In genomic region chr7:157657741-157658740, GRCh38 we compare ENCODE assay signal across 25 cellular contexts.
A peak's percentile ranks its signal among the peaks of the same experiment; 100 is the strongest.
DNase-seq lines count a peak whose midpoint lies in the region; FAIRE-seq and TF ChIP-seq lines count a peak whose summit lies in the region.
"Had no signal": no experiment of that assay in that cellular context is flagged by ENCODE, and none has a peak within 500 bp of the region (broad histone marks: within the 10 kb centered on the region; RNA-seq: fewer than 3 reads in every experiment).

No MANE protein-coding gene starts in this region.

- H3K9me3 ChIP-seq in Peyer's patch (no peaks in the 10 kb centered on the region), osteoblast (ENCODE audit: low read depth, low read length) (no peaks in the 10 kb centered on the region)
- H3K9me3 ChIP-seq: prostate gland, thoracic aorta had no signal

- no peak for TF ChIP-seq POLR2A in GM12891 (IDR thresholded peaks at IDR 0.05; ENCODE audit: low read depth, low read length)
- no peak for TF ChIP-seq POLR2A in Peyer's patch (IDR thresholded peaks at IDR 0.05)

- no peaks in the 10 kb centered on the region for H3K36me3 ChIP-seq in Peyer's patch
- H3K36me3 ChIP-seq in osteoblast (ENCODE audit: insufficient read depth, low read length), result no peaks in the 10 kb centered on the region
- H3K36me3 ChIP-seq: prostate gland, thoracic aorta had no signal

- no peak overlapping the region for H3K4me3 ChIP-seq in Peyer's patch
- no peak overlapping the region for H3K4me3 ChIP-seq in osteoblast (ENCODE audit: insufficient read depth, low read length)
- H3K4me3 ChIP-seq: prostate gland, skin epidermis, thoracic aorta had no signal

- H3K36me3 Mint-ChIP-seq in activated T-helper 1 cell treated with anti-CD3 and anti-CD28 coated beads, Interleukin-12 subunit alpha, Interleukin-12 subunit beta, Interleukin-2, Interleukin-4 antibody, amounts not matched to agents 30 ng/mL and 10 ng/mL and 1 ng/mL, durations not matched to agents 14 hours and 24 hours and 36 hours (ENCODE audit: low read depth), result no peaks in the 10 kb centered on the region
- H3K36me3 Mint-ChIP-seq: immature natural killer cell had no signal

- FAIRE-seq in GM12891 (lab: Jason Lieb, UNC), result peak; percentile 92

- H3K4me3 Mint-ChIP-seq in activated T-helper 1 cell treated with anti-CD3 and anti-CD28 coated beads, Interleukin-12 subunit alpha, Interleukin-12 subunit beta, Interleukin-2, Interleukin-4 antibody, amounts not matched to agents 30 ng/mL and 10 ng/mL and 1 ng/mL, durations not matched to agents 14 hours and 24 hours and 36 hours, result no peak overlapping the region
- H3K4me3 Mint-ChIP-seq: activated CD4-positive, alpha-beta memory T cell treated with anti-CD3 and anti-CD28 coated beads, Interleukin-2, amount 10 ng/mL, durations not matched to agents 7 days and 5 days; activated naive CD4-positive, alpha-beta T cell treated with anti-CD3 and anti-CD28 coated beads for 36 hours; activated T-cell treated with anti-CD3 and anti-CD28 coated beads, Interleukin-2, amount 50 U/mL, for 24 hours; immature natural killer cell had no signal

- H2AFZ ChIP-seq in osteoblast (ENCODE audit: low read length), result no peak overlapping the region

- no peak overlapping the region for H3K4me2 ChIP-seq in osteoblast (ENCODE audit: insufficient read depth, low read length)

- H3K27me3 ChIP-seq in Peyer's patch (no peaks in the 10 kb centered on the region), osteoblast (ENCODE audit: insufficient read depth, low read length) (no peaks in the 10 kb centered on the region)
- H3K27me3 ChIP-seq: foreskin keratinocyte had no signal

- no peaks in the 10 kb centered on the region for H3K79me2 ChIP-seq in osteoblast (ENCODE audit: insufficient read depth, low read length)

- peaks cover 2% of the 10 kb centered on the region for H3K27me3 Mint-ChIP-seq in activated T-helper 1 cell treated with anti-CD3 and anti-CD28 coated beads, Interleukin-12 subunit alpha, Interleukin-12 subunit beta, Interleukin-2, Interleukin-4 antibody, amounts not matched to agents 30 ng/mL and 10 ng/mL and 1 ng/mL, durations not matched to agents 14 hours and 24 hours and 36 hours (ENCODE audit: insufficient read depth)
- H3K27me3 Mint-ChIP-seq: activated CD4-positive, alpha-beta memory T cell treated with anti-CD3 and anti-CD28 coated beads, Interleukin-2, amount 10 ng/mL, durations not matched to agents 7 days and 5 days; activated T-cell treated with anti-CD3 and anti-CD28 coated beads, Interleukin-2, amount 50 U/mL, for 24 hours had no signal

- no peaks in the 10 kb centered on the region for H3K4me1 ChIP-seq in Peyer's patch
- H3K4me1 ChIP-seq in osteoblast (ENCODE audit: insufficient read depth, low read length), result no peaks in the 10 kb centered on the region
- H3K4me1 ChIP-seq: foreskin keratinocyte, prostate gland had no signal

- H3K9me3 Mint-ChIP-seq in activated T-helper 1 cell treated with anti-CD3 and anti-CD28 coated beads, Interleukin-12 subunit alpha, Interleukin-12 subunit beta, Interleukin-2, Interleukin-4 antibody, amounts not matched to agents 30 ng/mL and 10 ng/mL and 1 ng/mL, durations not matched to agents 14 hours and 24 hours and 36 hours, result no peaks in the 10 kb centered on the region
- H3K9me3 Mint-ChIP-seq: activated CD4-positive, alpha-beta memory T cell treated with anti-CD3 and anti-CD28 coated beads, Interleukin-2, amount 10 ng/mL, durations not matched to agents 7 days and 5 days; activated naive CD4-positive, alpha-beta T cell treated with anti-CD3 and anti-CD28 coated beads for 36 hours; activated T-cell treated with anti-CD3 and anti-CD28 coated beads, Interleukin-2, amount 50 U/mL, for 24 hours; immature natural killer cell had no signal

- TF ChIP-seq CTCF in Peyer's patch (IDR thresholded peaks at IDR 0.05), result no peak
- TF ChIP-seq CTCF in osteoblast (IDR thresholded peaks at IDR 0.05; ENCODE audit: extremely low read depth, low read depth, low read length), result no peak

- no peak overlapping the region for H3K27ac Mint-ChIP-seq in activated T-helper 1 cell treated with anti-CD3 and anti-CD28 coated beads, Interleukin-12 subunit alpha, Interleukin-12 subunit beta, Interleukin-2, Interleukin-4 antibody, amounts not matched to agents 30 ng/mL and 10 ng/mL and 1 ng/mL, durations not matched to agents 14 hours and 24 hours and 36 hours
- H3K27ac Mint-ChIP-seq: activated CD4-positive, alpha-beta memory T cell treated with anti-CD3 and anti-CD28 coated beads, Interleukin-2, amount 10 ng/mL, durations not matched to agents 7 days and 5 days; activated naive CD4-positive, alpha-beta T cell treated with anti-CD3 and anti-CD28 coated beads for 36 hours; activated T-cell treated with anti-CD3 and anti-CD28 coated beads, Interleukin-2, amount 50 U/mL, for 24 hours; immature natural killer cell had no signal

- DNase-seq in DMS53 (lab: John Stamatoyannopoulos, UW) (peak; percentile 20), DMS53 treated with DMSO at 0.1 percent for 48 hours (lab: John Stamatoyannopoulos, UW; ENCODE audit: unreplicated experiment) (no peak), GM12891 (ENCODE audit: insufficient read length, low spot score) (no peak), Peyer's patch (peak in 2 of 3 donors; percentile 25 to 33), osteoblast (ENCODE audit: insufficient read length, low spot score, missing footprints) (peak; percentile 77), HK-2 (ENCODE audit: unreplicated experiment) (no peak), NCI-H2107 (lab: John Stamatoyannopoulos, UW) (no peak)
- no peak for DNase-seq in activated T-helper 1 cell treated with anti-CD3 and anti-CD28 coated beads, Interleukin-12 subunit alpha, Interleukin-12 subunit beta, Interleukin-2, Interleukin-4 antibody, amounts not matched to agents 30 ng/mL and 10 ng/mL and 1 ng/mL, durations not matched to agents 14 hours and 24 hours and 36 hours (ENCODE audit: low spot score)
- DNase-seq: activated CD4-positive, alpha-beta memory T cell treated with anti-CD3 and anti-CD28 coated beads, Interleukin-2, amount 10 ng/mL, durations not matched to agents 7 days and 5 days; activated naive CD4-positive, alpha-beta T cell treated with anti-CD3 and anti-CD28 coated beads for 36 hours; activated T-cell treated with anti-CD3 and anti-CD28 coated beads, Interleukin-2, amount 50 U/mL, for 24 hours; anterior cingulate cortex; central memory CD4-positive, alpha-beta T cell; foreskin keratinocyte; immature natural killer cell; midbrain; NCI-H146; NCI-H524; stimulated activated naive CD4-positive, alpha-beta T cell; T1000 had no signal

- no peaks in the 10 kb centered on the region for H4K20me1 ChIP-seq in osteoblast (ENCODE audit: insufficient read depth, low read length)

- peaks cover 10% of the 10 kb centered on the region for H3K4me1 Mint-ChIP-seq in activated T-helper 1 cell treated with anti-CD3 and anti-CD28 coated beads, Interleukin-12 subunit alpha, Interleukin-12 subunit beta, Interleukin-2, Interleukin-4 antibody, amounts not matched to agents 30 ng/mL and 10 ng/mL and 1 ng/mL, durations not matched to agents 14 hours and 24 hours and 36 hours (ENCODE audit: low read depth)

- intact Hi-C loops in activated T-helper 1 cell treated with anti-CD3 and anti-CD28 coated beads, Interleukin-12 subunit alpha, Interleukin-12 subunit beta, Interleukin-2, Interleukin-4 antibody, amounts not matched to agents 30 ng/mL and 10 ng/mL and 1 ng/mL, durations not matched to agents 14 hours and 24 hours and 36 hours (cut with micrococcal nuclease), result no loop called here

- H3K27ac ChIP-seq in Peyer's patch (no peak overlapping the region), osteoblast (ENCODE audit: low read depth, low read length) (no peak overlapping the region)
- H3K27ac ChIP-seq: 22Rv1, foreskin keratinocyte, prostate gland, RWPE1, skin epidermis, thoracic aorta had no signal

TF ChIP-seq in GM12891, 5 proteins besides CTCF, POLR2A, EP300 and RAD21:
- TF ChIP-seq POU2F2 (IDR thresholded peaks at IDR 0.05; ENCODE audit: low read depth, low read length), result no peak
- TF ChIP-seq TAF1 (IDR thresholded peaks at IDR 0.05; ENCODE audit: low read depth, low read length), result no peak
- TF ChIP-seq SPI1 (IDR thresholded peaks at IDR 0.05; ENCODE audit: low read depth, low read length), result no peak
- no peak for TF ChIP-seq PAX5 (IDR thresholded peaks at IDR 0.05; ENCODE audit: insufficient read depth, low read length, severe bottlenecking)
- no peak for TF ChIP-seq POLR2AphosphoS5 (IDR thresholded peaks at IDR 0.05; ENCODE audit: low read depth, low read length)

Comparison
In these comparisons a context has a peak if more than half of its experiments do, and no peak if none do; other contexts are left out.
1. DNase-seq: peak in DMS53 (single experiment), Peyer's patch (2 of 3) and osteoblast (single experiment); none in DMS53 treated with DMSO at 0.1 percent for 48 hours (single experiment), GM12891 (single experiment), activated T-helper 1 cell treated with anti-CD3 and anti-CD28 coated beads, Interleukin-12 subunit alpha, Interleukin-12 subunit beta, Interleukin-2, Interleukin-4 antibody, amounts not matched to agents 30 ng/mL and 10 ng/mL and 1 ng/mL, durations not matched to agents 14 hours and 24 hours and 36 hours (single experiment), HK-2 (single experiment) and NCI-H2107 (single experiment).